In genomic region chr7:13291010-13291409, GRCh38 we compare ENCODE assay signal across 18 cellular contexts.
DNase-seq lines count a peak whose midpoint lies in the region; ATAC-seq and TF ChIP-seq lines count a peak whose summit lies in the region.
"Had no signal": no experiment of that assay in that cellular context is flagged by ENCODE, and none has a peak within 500 bp of the region (broad histone marks: within the 10 kb centered on the region; RNA-seq: fewer than 3 reads in every experiment).

No MANE protein-coding gene starts in this region.

- DNase-seq in AG10803 (ENCODE audit: low read depth) (peak; percentile 21), HS-5 (ENCODE audit: low read depth) (peak; percentile 49), adipocyte (ENCODE audit: low read depth) (peak; percentile 18), foreskin keratinocyte (peak; percentile 34 to 52), GM19240 (ENCODE audit: insufficient read length, low spot score) (no peak), hepatic stellate cell (ENCODE audit: low spot score) (no peak)
- DNase-seq: activated CD4-positive, alpha-beta T cell treated with anti-CD3 and anti-CD28 coated beads for 48 hours; activated T-cell treated with anti-CD3 and anti-CD28 coated beads, Interleukin-2, amount 50 U/mL, for 4 hours; amniotic stem cell; colonic mucosa; head of caudate nucleus; left cardiac atrium; NCI-H2081 treated with DMSO at 0.1 percent for 48 hours; NCI-H524 treated with DMSO at 0.1 percent for 48 hours; psoas muscle; SK-N-SH had no signal

- H3K4me1 ChIP-seq in adipocyte (ENCODE audit: control insufficient read depth, insufficient read depth, low read length) (peaks cover 13% of the 10 kb centered on the region), foreskin keratinocyte (no peaks in the 10 kb centered on the region)
- H3K4me1 ChIP-seq: colonic mucosa had no signal

- H3K27ac ChIP-seq in foreskin keratinocyte, result no peak overlapping the region
- H3K27ac ChIP-seq: colonic mucosa, psoas muscle, VCaP had no signal

- ATAC-seq in foreskin keratinocyte (no peak), HG02571 (IDR thresholded peaks at IDR 0.05; ENCODE audit: unreplicated experiment) (no peak)
- ATAC-seq: activated T-cell treated with anti-CD3 and anti-CD28 coated beads, Interleukin-2, amount 50 U/mL, for 4 hours; left cardiac atrium; psoas muscle had no signal

- H3K4me3 ChIP-seq in AG10803 (ENCODE audit: low read length) (no peak overlapping the region), adipocyte (ENCODE audit: low read length) (no peak overlapping the region)
- H3K4me3 ChIP-seq: colonic mucosa, psoas muscle had no signal

- no peak overlapping the region for H3K9ac ChIP-seq in adipocyte (ENCODE audit: low read length)
- H3K9ac ChIP-seq: SK-N-SH had no signal

- no peaks in the 10 kb centered on the region for H3K27me3 ChIP-seq in adipocyte (replicated peaks; ENCODE audit: control insufficient read depth, insufficient read depth, low read length)
- H3K27me3 ChIP-seq in foreskin keratinocyte, result no peaks in the 10 kb centered on the region
- H3K27me3 ChIP-seq: colonic mucosa had no signal

- H3K36me3 ChIP-seq in adipocyte (ENCODE audit: control insufficient read depth, insufficient read depth, low read length, severe bottlenecking), result no peaks in the 10 kb centered on the region
- H3K36me3 ChIP-seq: colonic mucosa had no signal

- H3K9me3 ChIP-seq in adipocyte (ENCODE audit: control insufficient read depth, low read length), result no peaks in the 10 kb centered on the region
- H3K9me3 ChIP-seq: colonic mucosa, psoas muscle, SK-N-SH had no signal

- TF ChIP-seq CTCF in AG10803 (conservative IDR thresholded peaks at IDR 0.05; ENCODE audit: low read length) (no peak), foreskin keratinocyte (conservative IDR thresholded peaks at IDR 0.05) (no peak)

Comparison
In these comparisons a context has a peak if more than half of its experiments do, and no peak if none do; other contexts are left out.
1. DNase-seq: peak in AG10803 (single experiment), HS-5 (single experiment), adipocyte (single experiment) and foreskin keratinocyte (2 of 2); none in GM19240 (single experiment) and hepatic stellate cell (single experiment).